ENCODE assay signal across 8 cellular contexts in genomic region chr11:112025682-112026081, GRCh38. TPM values are rescaled to one million over a fixed set of nuclear protein-coding genes. Genes with fewer than 3 reads are reported as not detected.
DNase-seq lines count a peak whose midpoint lies in the region; ATAC-seq and TF ChIP-seq lines count a peak whose summit lies in the region.

No MANE protein-coding gene starts in this region.

- ATAC-seq in foreskin keratinocyte (peak; percentile 41), omental fat pad (ENCODE audit: low FRiP score) (peak; percentile 17)

- peak; percentile 40 for DNase-seq in ELR (ENCODE audit: low read depth)
- no peak for DNase-seq in HFF-Myc (ENCODE audit: extremely low read depth, low read depth)
- peak in 1 of 2 donors; percentile 9 for DNase-seq in foreskin keratinocyte
- DNase-seq in omental fat pad (ENCODE audit: low spot score) = no peak
- no peak for DNase-seq in NCI-H510A (lab: John Stamatoyannopoulos, UW)
- no peak for DNase-seq in effector CD4-positive, alpha-beta T cell
- no peak for DNase-seq in NCI-H1105 treated with DMSO at 0.1 percent for 48 hours (lab: John Stamatoyannopoulos, UW)

- H3K27ac ChIP-seq in VCaP = peak overlapping the region; percentile 97
- peak overlapping the region; percentile 70 for H3K27ac ChIP-seq in foreskin keratinocyte

- H3K4me1 ChIP-seq in foreskin keratinocyte = no peaks in the 10 kb centered on the region

- peak overlapping the region; percentile 63 for H3K4me3 ChIP-seq in HFF-Myc (replicated peaks; ENCODE audit: low read depth, low read length)

- H3K27me3 ChIP-seq in foreskin keratinocyte = no peaks in the 10 kb centered on the region

- TF ChIP-seq CTCF in HFF-Myc (IDR thresholded peaks at IDR 0.05; ENCODE audit: low read depth, low read length, missing control alignments) = no peak
- no peak for TF ChIP-seq CTCF in VCaP (conservative IDR thresholded peaks at IDR 0.05)
- TF ChIP-seq CTCF in foreskin keratinocyte (conservative IDR thresholded peaks at IDR 0.05) = no peak
- TF ChIP-seq CTCF in omental fat pad (IDR thresholded peaks at IDR 0.05) = no peak

RNA-seq across cellular contexts. Expression of gene DLAT, which starts 0.5 kb away (rescaled TPM):
- total RNA-seq in foreskin keratinocyte (48.4 and 50.7 TPM in 2 replicates), omental fat pad (10 to 100 TPM; 20.5 to 61.6 (median 36.1) TPM)
- 13.9 and 17.4 TPM in 2 replicates for polyA plus RNA-seq in foreskin keratinocyte

RNA-seq across cellular contexts. Expression of gene PIH1D2, which starts 48.1 kb away (rescaled TPM):
- total RNA-seq in foreskin keratinocyte (1.8 and 2.4 TPM in 2 replicates), omental fat pad (1 to 10 TPM in 2 of 4 donors, under 1 TPM in 1, not detected in 1; 0.48 to 2.4 (median 1.8) TPM)
- 1.0 and 1.3 TPM in 2 replicates for polyA plus RNA-seq in foreskin keratinocyte

RNA-seq across cellular contexts. Expression of gene NKAPD1, which starts 48.4 kb away (rescaled TPM):
- total RNA-seq in foreskin keratinocyte (18.9 and 19.0 TPM in 2 replicates), omental fat pad (10 to 100 TPM; 11.0 to 15.4 (median 11.1) TPM)
- polyA plus RNA-seq in foreskin keratinocyte = 8.7 and 9.8 TPM in 2 replicates
